9 cellular contexts compared by ENCODE assay signal in the genomic region with DNA sequence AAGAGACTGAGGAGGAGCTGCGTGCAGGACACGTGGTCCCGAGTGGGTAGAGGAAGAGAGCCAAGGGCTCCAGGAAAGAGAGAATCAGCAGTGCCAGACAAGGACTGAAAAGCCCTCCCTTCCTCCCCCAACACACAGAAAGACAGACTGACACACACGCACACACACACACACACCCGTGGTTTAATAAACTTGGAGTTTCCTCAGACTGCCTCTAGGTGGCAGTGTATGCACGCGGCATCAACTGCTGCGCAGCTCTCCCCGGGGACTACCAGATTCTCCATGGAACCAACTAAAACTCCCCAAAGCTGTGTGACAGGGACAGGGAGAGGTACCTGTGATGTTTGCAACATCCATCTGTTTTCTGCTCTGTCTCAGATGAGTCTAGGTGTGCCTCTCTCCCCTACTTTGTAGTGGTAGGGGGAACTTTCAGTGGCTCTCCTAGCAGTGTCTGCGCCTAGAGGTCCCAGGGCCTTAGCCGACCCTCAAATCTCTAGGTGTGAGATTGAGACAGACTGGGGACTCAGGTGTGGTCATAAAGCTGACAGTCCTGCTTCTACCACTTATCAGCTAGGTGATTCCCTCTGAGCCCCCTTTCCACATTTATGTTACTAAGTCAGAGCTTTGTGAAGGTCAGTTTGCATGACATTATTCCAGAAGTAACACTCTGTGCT. TPM values are rescaled to one million over a fixed set of nuclear protein-coding genes. Genes with fewer than 3 reads are reported as not detected.
DNase-seq lines count a peak whose midpoint lies in the region; ATAC-seq and TF ChIP-seq lines count a peak whose summit lies in the region.
"Had no signal": no experiment of that assay in that cellular context is flagged by ENCODE, and none has a peak within 500 bp of the region (broad histone marks: within the 10 kb centered on the region; RNA-seq: fewer than 3 reads in every experiment).

No MANE protein-coding gene starts in this region.

- H3K27ac ChIP-seq in thoracic aorta, result no peak overlapping the region
- H3K27ac ChIP-seq: SK-N-MC had no signal

- H3K9me3 Mint-ChIP-seq in endothelial cell (ENCODE audit: unreplicated experiment) (no peaks in the 10 kb centered on the region), naive B cell (no peaks in the 10 kb centered on the region)

- H3K27ac Mint-ChIP-seq in endothelial cell (ENCODE audit: unreplicated experiment) (no peak overlapping the region), naive B cell (peak overlapping the region in 2 of 6 donors; percentile 80 to 87)

- TF ChIP-seq CTCF in BJ (IDR thresholded peaks at IDR 0.05; ENCODE audit: insufficient read depth, low read depth, low read length) (peak; percentile 90), endothelial cell (IDR thresholded peaks at IDR 0.05; ENCODE audit: unreplicated experiment) (no peak), thoracic aorta (IDR thresholded peaks at IDR 0.05) (peak; percentile 85)

- H3K9me3 ChIP-seq in thoracic aorta, result no peaks in the 10 kb centered on the region

- H3K27me3 ChIP-seq in BJ (ENCODE audit: control insufficient read depth, insufficient read depth, low read length) (0 out of 2 replicates have a peak, but pooled peaks cover 1% of the 10 kb centered on the region), thoracic aorta (replicated peaks; ENCODE audit: insufficient read depth) (no peaks in the 10 kb centered on the region)

- no peak for DNase-seq in BJ (ENCODE audit: low read depth)
- peak; percentile 72 for DNase-seq in NCI-H460 (ENCODE audit: extremely low read depth, low read depth)
- DNase-seq in activated CD4-positive, alpha-beta T cell treated with anti-CD3 and anti-CD28 coated beads, Interleukin-2, amount 50 U/mL, for 48 hours, result peak; percentile 65 to 69
- peak; percentile 45 for DNase-seq in endothelial cell (ENCODE audit: low spot score)
- DNase-seq in naive B cell, result peak; percentile 53
- no peak for DNase-seq in thoracic aorta (ENCODE audit: low spot score)

- peaks cover 29% of the 10 kb centered on the region for H3K4me1 Mint-ChIP-seq in endothelial cell (ENCODE audit: unreplicated experiment)
- H3K4me1 Mint-ChIP-seq in naive B cell, result peaks cover 0 to 6% (median 6%) of the 10 kb centered on the region in 3 donors

- ATAC-seq in GM18867 (IDR thresholded peaks at IDR 0.05; ENCODE audit: unreplicated experiment), result peak; percentile 73
- ATAC-seq in HG03039 (IDR thresholded peaks at IDR 0.05; ENCODE audit: unreplicated experiment), result peak; percentile 68
- peak; percentile 71 to 82 for ATAC-seq in naive B cell (ENCODE audit: low read depth in 2 of 2)
- ATAC-seq in thoracic aorta (ENCODE audit: insufficient number of reproducible peaks, low FRiP score, low read depth), result peak; percentile 80

- H3K4me1 ChIP-seq in thoracic aorta (ENCODE audit: control insufficient read depth in 1 of 2, low read depth in 2 of 2), result peaks cover 0 to 15% of the 10 kb centered on the region in 2 donors

- POLR2A ChIA-PET in BJ (lab: Charles Lee), result no interaction called here

- H3K36me3 ChIP-seq in BJ (ENCODE audit: control insufficient read depth, insufficient read depth, low read length) (no peaks in the 10 kb centered on the region), thoracic aorta (no peaks in the 10 kb centered on the region)

- H3K27me3 Mint-ChIP-seq in endothelial cell (ENCODE audit: unreplicated experiment) (peaks cover 21% of the 10 kb centered on the region), naive B cell (peaks cover 0 to 4% (median 0%) of the 10 kb centered on the region in 3 donors)

- H3K4me3 ChIP-seq in BJ (ENCODE audit: low read depth, low read length) (no peak overlapping the region), thoracic aorta (no peak overlapping the region)
- H3K4me3 ChIP-seq: SK-N-MC had no signal

- H3K36me3 Mint-ChIP-seq in endothelial cell (ENCODE audit: low read depth, unreplicated experiment) (peaks cover 4% of the 10 kb centered on the region), naive B cell (no peaks in the 10 kb centered on the region)

- CTCF ChIA-PET in BJ (lab: Yijun Ruan, JAX), result interaction anchor here (0.7 to 28.2 kb wide), 33 partner anchors 8 to 480 kb away, joined by 3 to 661 read pairs (median 6); a partner anchor contains a TSS

- H3K4me3 Mint-ChIP-seq in endothelial cell (ENCODE audit: unreplicated experiment) (no peak overlapping the region), naive B cell (no peak overlapping the region)

RNA-seq across cellular contexts. Expression of a gene that starts 9.3 kb away (rescaled TPM):
- 18.3 and 33.3 TPM in 2 replicates for polyA plus RNA-seq in BJ (2011; rRNA removed)
- 19.5 and 22.7 TPM in 2 replicates for polyA minus RNA-seq in BJ (2011; rRNA and poly(A)+ RNA removed)
- 14.2 and 17.3 TPM in 2 replicates for total RNA-seq in NCI-H460 (2014; rRNA removed; shearing (Covaris generic))
- 10.8 and 22.9 TPM in 2 replicates for polyA plus RNA-seq in NCI-H460 (2014; cell fraction: nucleus; rRNA removed)
- total RNA-seq in endothelial cell (ENCODE audit: unreplicated experiment), result 147 TPM
- 10 to 100 TPM; 31.0 to 60.8 (median 38.1) TPM for polyA plus RNA-seq in naive B cell (ENCODE audit: low read depth in 6 of 6)
- total RNA-seq in thoracic aorta, result 10 to 100 TPM; 38.2 to 40.1 TPM

RNA-seq across cellular contexts. Expression of a gene that starts 36.4 kb away (rescaled TPM):
- polyA plus RNA-seq in BJ (2011; rRNA removed) (1.0 and 1.3 TPM in 2 replicates), naive B cell (ENCODE audit: low read depth in 6 of 6) (10 to 100 TPM in 2 of 6 donors, 1 to 10 TPM in 4; 2.5 to 13.9 (median 8.3) TPM)
- 0.21 and 0.33 TPM in 2 replicates for polyA minus RNA-seq in BJ (2011; rRNA and poly(A)+ RNA removed)
- 22.6 and 26.9 TPM in 2 replicates for total RNA-seq in NCI-H460 (2014; rRNA removed; shearing (Covaris generic))
- polyA plus RNA-seq in NCI-H460 (2014; cell fraction: nucleus; rRNA removed), result 11.9 and 18.8 TPM in 2 replicates
- total RNA-seq in endothelial cell (ENCODE audit: unreplicated experiment) (147 TPM), thoracic aorta (10 to 100 TPM; 23.5 to 24.1 TPM)

Comparison
In these comparisons a context has a peak if more than half of its experiments do, and no peak if none do; other contexts are left out.
1. DNase-seq: peak in NCI-H460 (single experiment), activated CD4-positive, alpha-beta T cell treated with anti-CD3 and anti-CD28 coated beads, Interleukin-2, amount 50 U/mL, for 48 hours (2 of 2), endothelial cell (single experiment) and naive B cell (single experiment); none in BJ (single experiment) and thoracic aorta (single experiment).
2. Peak in every context shown above with its lines, with median percentiles within 50 percentile points of each other: ATAC-seq.